ENCODE assay signal across 26 cellular contexts in genomic region chr2:114534051-114534727, GRCh38.
DNase-seq lines count a peak whose midpoint lies in the region; ATAC-seq, FAIRE-seq and TF ChIP-seq lines count a peak whose summit lies in the region.
"Had no signal": no experiment of that assay in that cellular context is flagged by ENCODE, and none has a peak within 500 bp of the region (broad histone marks: within the 10 kb centered on the region; RNA-seq: fewer than 3 reads in every experiment).

No MANE protein-coding gene starts in this region.

- H3F3A ChIP-seq in smooth muscle cell (ENCODE audit: low read depth): no peaks in the 10 kb centered on the region

- WGBS in smooth muscle cell (ENCODE audit: low lambda C conversion rate): 63% methylated on average over 1 of the region's 1 CpG

- no peaks in the 10 kb centered on the region for H3K36me3 ChIP-seq in smooth muscle cell (ENCODE audit: low read depth)
- H3K36me3 ChIP-seq: brain microvascular endothelial cell had no signal

- DNase-seq in Kasumi-1 (lab: John Stamatoyannopoulos, UW): peak; percentile 70 to 84
- peak; percentile 4 to 52 for DNase-seq in NOMO-1 (lab: John Stamatoyannopoulos, UW; ENCODE audit: unreplicated experiment in 2 of 2)
- no peak for DNase-seq in smooth muscle cell (lab: John Stamatoyannopoulos, UW; ENCODE audit: unreplicated experiment)
- DNase-seq: activated CD4-positive, alpha-beta T cell treated with anti-CD3 and anti-CD28 coated beads, Interleukin-2, amount 10 ng/mL, durations not matched to agents 7 days and 5 days; activated naive CD4-positive, alpha-beta T cell treated with anti-CD3 and anti-CD28 coated beads for 36 hours; activated T-cell treated with anti-CD3 and anti-CD28 coated beads, Interleukin-2, amount 50 U/mL, for 48 hours; brain microvascular endothelial cell; HCEC 1CT; hypothalamus; immature natural killer cell; midbrain; naive thymus-derived CD4-positive, alpha-beta T cell; NCI-H1092; NCI-H187; NCI-H524 treated with DMSO at 0.1 percent for 48 hours; NK-92 treated with Interleukin-12 subunit alpha and Interleukin-12 subunit beta, amount 100 ng/mL, for 24 hours; SK-N-SH; stimulated activated CD4-positive, alpha-beta T cell treated with anti-CD3 and anti-CD28 coated beads, Interleukin-2, amount 100 ng/mL, for 24 hours; trophoblast cell had no signal

- no peaks in the 10 kb centered on the region for H3K79me2 ChIP-seq in smooth muscle cell (ENCODE audit: low read depth)

- no peak overlapping the region for H2AFZ ChIP-seq in smooth muscle cell (ENCODE audit: low read depth)

- no peak for TF ChIP-seq CTCF in smooth muscle cell (IDR thresholded peaks at IDR 0.05; ENCODE audit: borderline replicate concordance, insufficient read depth, poor library complexity, severe bottlenecking)

- no peaks in the 10 kb centered on the region for H3K4me1 ChIP-seq in smooth muscle cell (ENCODE audit: low read depth)

- no peaks in the 10 kb centered on the region for H4K20me1 ChIP-seq in smooth muscle cell (ENCODE audit: low read depth)

- peak overlapping the region; percentile 24 for H3K4me2 ChIP-seq in smooth muscle cell
- H3K4me2 ChIP-seq: KMS-11, SK-N-SH had no signal

- ATAC-seq in HG03095 (IDR thresholded peaks at IDR 0.05; ENCODE audit: unreplicated experiment) (no peak), GM18858 (IDR thresholded peaks at IDR 0.05; ENCODE audit: unreplicated experiment) (no peak), HG03469 (IDR thresholded peaks at IDR 0.05; ENCODE audit: unreplicated experiment) (no peak)
- ATAC-seq: left lobe of liver; naive thymus-derived CD4-positive, alpha-beta T cell had no signal

- peaks cover 36% of the 10 kb centered on the region for H3K27me3 ChIP-seq in smooth muscle cell (ENCODE audit: low read depth)
- H3K27me3 ChIP-seq: brain microvascular endothelial cell had no signal

- H3K9me3 ChIP-seq in smooth muscle cell (replicated peaks; ENCODE audit: low read depth): no peaks in the 10 kb centered on the region
- H3K9me3 ChIP-seq: SK-N-SH had no signal

- H3K27ac ChIP-seq in smooth muscle cell (ENCODE audit: low read depth): no peak overlapping the region
- H3K27ac ChIP-seq: brain microvascular endothelial cell, KMS-11 had no signal

- no peak overlapping the region for H3K4me3 ChIP-seq in smooth muscle cell
- H3K4me3 ChIP-seq: skin epidermis had no signal

- H3K9ac ChIP-seq in smooth muscle cell (ENCODE audit: low read depth): no peak overlapping the region
- H3K9ac ChIP-seq: KMS-11, SK-N-SH had no signal

- FAIRE-seq in endometrium (lab: Jason Lieb, UNC): peak; percentile 33
